In genomic region chr2:102895386-102895785, GRCh38 we compare ENCODE assay signal across 16 cellular contexts.
A peak's percentile ranks its signal among the peaks of the same experiment; 100 is the strongest.
DNase-seq lines count a peak whose midpoint lies in the region; ATAC-seq and TF ChIP-seq lines count a peak whose summit lies in the region.
"Had no signal": no experiment of that assay in that cellular context is flagged by ENCODE, and none has a peak within 500 bp of the region (broad histone marks: within the 10 kb centered on the region; RNA-seq: fewer than 3 reads in every experiment).

No MANE protein-coding gene starts in this region.

- no peak overlapping the region for H3K18ac ChIP-seq in H9 (ENCODE audit: insufficient read length, low read depth, low read length)

- DNase-seq in H9, result peak; percentile 45
- DNase-seq in MV-4-11 (lab: John Stamatoyannopoulos, UW), result peak; percentile 97
- DNase-seq in UCSD-AML1 (lab: John Stamatoyannopoulos, UW; ENCODE audit: unreplicated experiment), result peak; percentile 28
- peak; percentile 4 for DNase-seq in kidney tubule cell (ENCODE audit: low spot score)
- no peak for DNase-seq in gastrocnemius medialis
- no peak for DNase-seq in COLO668 (lab: John Stamatoyannopoulos, UW; ENCODE audit: unreplicated experiment)
- no peak for DNase-seq in putamen (ENCODE audit: low spot score)
- DNase-seq: CD4-positive, alpha-beta T cell; NCI-H187; NCI-H446; posterior cingulate gyrus; stimulated activated CD4-positive, alpha-beta T cell treated with anti-CD3 and anti-CD28 coated beads, Interleukin-2, amount 100 ng/mL, for 48 hours had no signal

- no peak for TF ChIP-seq CTCF in H9 (conservative IDR thresholded peaks at IDR 0.05)
- no peak for TF ChIP-seq CTCF in gastrocnemius medialis (IDR thresholded peaks at IDR 0.05 in 4 of 5, conservative IDR thresholded peaks at IDR 0.05 in 1 of 5)

- H3K23me2 ChIP-seq in H9 (ENCODE audit: insufficient read length, low read depth, low read length, poor library complexity, severe bottlenecking), result no peaks in the 10 kb centered on the region

- intact Hi-C loops in gastrocnemius medialis (cut with DNase I; ENCODE audit: low total_unique reads), result no loop called here

- H3K27me3 Mint-ChIP-seq in H9 (ENCODE audit: low read depth), result peaks cover 44% of the 10 kb centered on the region
- H3K27me3 Mint-ChIP-seq: CD4-positive, alpha-beta T cell had no signal

- no peak overlapping the region for H3K56ac ChIP-seq in H9 (ENCODE audit: insufficient read length, low read depth, low read length)

- H3K23ac ChIP-seq in H9 (ENCODE audit: insufficient read length, low read depth, low read length), result no peak overlapping the region

- no peak overlapping the region for H3K9ac ChIP-seq in H9 (ENCODE audit: extremely low read depth, insufficient read length, low read length)

- no peaks in the 10 kb centered on the region for H3K79me1 ChIP-seq in H9 (ENCODE audit: insufficient read depth, low read depth, low read length, poor library complexity, severe bottlenecking)

- no peak overlapping the region for H2BK5ac ChIP-seq in H9 (ENCODE audit: insufficient read length, low read length)

- in situ Hi-C loops in gastrocnemius medialis (cut with MboI; ENCODE audit: low sequenced_read_pairs in 4 of 4), result no loop called here

- no CpG with 5 or more reads among the region's 2 CpGs for WGBS in H9 (ENCODE audit: extremely low coverage, insufficient read length, low lambda C conversion rate)

- H3K27me3 ChIP-seq in H9 (ENCODE audit: insufficient read depth, low read length) (no peaks in the 10 kb centered on the region; the same call in 1 of the 2 replicates), gastrocnemius medialis (no peaks in the 10 kb centered on the region)

- no peak for TF ChIP-seq POLR2A in gastrocnemius medialis (IDR thresholded peaks at IDR 0.05)

- H3K4me2 ChIP-seq in H9 (ENCODE audit: insufficient read depth, insufficient read length, low read length), result no peak overlapping the region

- H2BK15ac ChIP-seq in H9 (ENCODE audit: low read depth, low read length), result no peak overlapping the region

- no peak overlapping the region for H2BK20ac ChIP-seq in H9 (ENCODE audit: low read depth, low read length, poor library complexity, severe bottlenecking)

- H3K14ac ChIP-seq in H9 (ENCODE audit: insufficient read depth, low read length), result no peak overlapping the region

- no peak overlapping the region for H2BK120ac ChIP-seq in H9 (ENCODE audit: low read depth, low read length, poor library complexity, severe bottlenecking)

- no peaks in the 10 kb centered on the region; a peak in 1 of 7 replicates for H3K36me3 Mint-ChIP-seq in H9 (ENCODE audit: insufficient read depth in 1 of 3, low read depth in 3 of 3)

- no peaks in the 10 kb centered on the region for H4K20me1 ChIP-seq in H9 (ENCODE audit: control insufficient read depth, insufficient read depth, insufficient read length)

- H3K79me2 ChIP-seq in H9 (ENCODE audit: insufficient read depth, low read length), result no peaks in the 10 kb centered on the region

- H2AFZ ChIP-seq in H9 (ENCODE audit: low read length), result no peak overlapping the region

- no peak overlapping the region for H3T11ph ChIP-seq in H9 (ENCODE audit: low read length)

- no peak overlapping the region for H3K4ac ChIP-seq in H9 (ENCODE audit: low read depth, low read length)

- no peak overlapping the region for H2BK12ac ChIP-seq in H9 (ENCODE audit: insufficient read length, low read depth, low read length)

- no peaks in the 10 kb centered on the region for H3K36me3 ChIP-seq in gastrocnemius medialis

- no peak overlapping the region for H3K4me3 ChIP-seq in gastrocnemius medialis

- H4K8ac ChIP-seq in H9 (replicated peaks; ENCODE audit: insufficient read length, low read depth, low read length), result no peak overlapping the region

- no peak overlapping the region for H4K91ac ChIP-seq in H9 (ENCODE audit: insufficient read length, low read depth, low read length)

- peaks cover 4 to 9% of the 10 kb centered on the region in 2 experiments; a peak in 4 of 5 replicates for H3K9me3 Mint-ChIP-seq in H9
- H3K9me3 Mint-ChIP-seq: CD4-positive, alpha-beta T cell had no signal

- no peak overlapping the region for H3K4me3 Mint-ChIP-seq in H9
- H3K4me3 Mint-ChIP-seq: CD4-positive, alpha-beta T cell; nephron had no signal

- H4K5ac ChIP-seq in H9 (ENCODE audit: insufficient read length, low read depth, low read length), result no peak overlapping the region

- H3K27ac ChIP-seq in H9 (ENCODE audit: insufficient read length, low read depth, low read length) (no peak overlapping the region), gastrocnemius medialis (no peak overlapping the region)

- peaks cover 10 to 13% of the 10 kb centered on the region in 2 experiments for H3K4me1 Mint-ChIP-seq in H9
- H3K4me1 Mint-ChIP-seq: nephron had no signal

- H3K4me1 ChIP-seq in H9 (ENCODE audit: insufficient read depth, low read length), result no peaks in the 10 kb centered on the region
- H3K4me1 ChIP-seq in gastrocnemius medialis, result no peaks in the 10 kb centered on the region

- H3K9me3 ChIP-seq in H9 (ENCODE audit: control insufficient read depth, low read depth, low read length) (no peaks in the 10 kb centered on the region), gastrocnemius medialis (no peaks in the 10 kb centered on the region)

- no peak overlapping the region for H2AK5ac ChIP-seq in H9 (ENCODE audit: insufficient read length, low read length)

- ATAC-seq in GM19395 (IDR thresholded peaks at IDR 0.05; ENCODE audit: unreplicated experiment), result no peak
- ATAC-seq in gastrocnemius medialis, result no peak
- ATAC-seq: activated CD4-positive, CD25-positive, alpha-beta regulatory T cell treated with anti-CD3 and anti-CD28 coated beads, Interleukin-2, amount 50 U/mL, for 24 hours; Right ventricle myocardium inferior had no signal

- H3K27ac Mint-ChIP-seq in H9, result no peak overlapping the region
- H3K27ac Mint-ChIP-seq: CD4-positive, alpha-beta T cell; nephron had no signal

Comparison
In these comparisons a context has a peak if more than half of its experiments do, and no peak if none do; other contexts are left out.
1. DNase-seq: peak in H9 (single experiment), MV-4-11 (single experiment), UCSD-AML1 (single experiment) and kidney tubule cell (single experiment); none in gastrocnemius medialis (0 of 2), COLO668 (single experiment) and putamen (single experiment).